ENCODE assay signal across 19 cellular contexts in the genomic region with DNA sequence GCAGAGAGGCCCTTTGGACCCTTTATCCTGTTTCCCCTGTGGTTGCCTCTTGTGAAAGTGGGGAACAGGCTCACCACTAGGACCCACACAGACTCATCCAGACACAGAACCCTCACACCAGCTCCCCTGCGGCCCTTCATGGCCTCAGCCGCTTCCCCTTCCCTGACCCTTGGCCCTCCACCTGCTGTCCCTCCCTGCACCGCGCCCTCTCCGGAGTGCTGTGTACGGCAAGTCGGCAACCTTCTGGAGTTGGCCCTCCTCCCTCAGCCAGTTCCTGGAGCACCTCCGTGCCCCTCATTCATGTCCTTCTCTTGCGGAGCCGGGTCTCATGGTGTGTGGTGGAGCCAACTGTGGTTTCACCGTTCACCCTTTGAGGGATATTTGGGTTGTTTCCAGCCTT. TPM values are rescaled to one million over a fixed set of nuclear protein-coding genes. Genes with fewer than 3 reads are reported as not detected.
DNase-seq lines count a peak whose midpoint lies in the region; ATAC-seq and TF ChIP-seq lines count a peak whose summit lies in the region.
"Had no signal": no experiment of that assay in that cellular context is flagged by ENCODE, and none has a peak within 500 bp of the region (broad histone marks: within the 10 kb centered on the region; RNA-seq: fewer than 3 reads in every experiment).

No MANE protein-coding gene starts in this region.

- H3K27ac ChIP-seq in H9 (ENCODE audit: insufficient read length, low read depth, low read length) (no peak overlapping the region), lower lobe of right lung (no peak overlapping the region), substantia nigra (ENCODE audit: low read depth, low read length, poor library complexity, severe bottlenecking) (no peak overlapping the region)
- no peak overlapping the region for H3K27ac ChIP-seq in naive thymus-derived CD4-positive, alpha-beta T cell (ENCODE audit: low read depth, low read length)
- H3K27ac ChIP-seq: BLaER1, GM23248, HL-60 had no signal

- ATAC-seq in T-helper 17 cell: peak; percentile 12
- ATAC-seq in lower lobe of right lung: no peak
- no peak for ATAC-seq in stimulated activated effector memory CD8-positive, alpha-beta T cell treated with anti-CD3 and anti-CD28 coated beads, Interleukin-12 subunit alpha, Interleukin-12 subunit beta, amount 100 ng/mL, for 72 hours
- no peak for ATAC-seq in activated CD8-positive, alpha-beta T cell treated with anti-CD3 and anti-CD28 coated beads for 36 hours
- no peak for ATAC-seq in naive thymus-derived CD4-positive, alpha-beta T cell

- H3K4me3 Mint-ChIP-seq in H9: no peak overlapping the region
- peak overlapping the region; percentile 31 for H3K4me3 Mint-ChIP-seq in T-helper 17 cell
- H3K4me3 Mint-ChIP-seq in stimulated activated effector memory CD8-positive, alpha-beta T cell treated with anti-CD3 and anti-CD28 coated beads, Interleukin-12 subunit alpha, Interleukin-12 subunit beta, amount 100 ng/mL, for 72 hours: no peak overlapping the region
- no peak overlapping the region for H3K4me3 Mint-ChIP-seq in activated CD8-positive, alpha-beta T cell treated with anti-CD3 and anti-CD28 coated beads for 36 hours
- no peak overlapping the region for H3K4me3 Mint-ChIP-seq in activated CD4-positive, alpha-beta memory T cell treated with anti-CD3 and anti-CD28 coated beads for 36 hours
- H3K4me3 Mint-ChIP-seq in naive thymus-derived CD4-positive, alpha-beta T cell: no peak overlapping the region
- H3K4me3 Mint-ChIP-seq: CD14-positive monocyte; CD4-positive, alpha-beta memory T cell; HFFc6 had no signal

- POLR2A ChIA-PET in activated CD8-positive, alpha-beta T cell treated with anti-CD3 and anti-CD28 coated beads for 36 hours (lab: Charles Lee): no interaction called here
- POLR2A ChIA-PET in activated CD4-positive, alpha-beta memory T cell treated with anti-CD3 and anti-CD28 coated beads for 36 hours (lab: Charles Lee): no interaction called here
- POLR2A ChIA-PET in naive thymus-derived CD4-positive, alpha-beta T cell (lab: Charles Lee): no interaction called here

- CTCF ChIA-PET in activated CD8-positive, alpha-beta T cell treated with anti-CD3 and anti-CD28 coated beads for 36 hours (lab: Charles Lee): no interaction called here
- CTCF ChIA-PET in activated CD4-positive, alpha-beta memory T cell treated with anti-CD3 and anti-CD28 coated beads for 36 hours (lab: Charles Lee): no interaction called here
- CTCF ChIA-PET in naive thymus-derived CD4-positive, alpha-beta T cell (lab: Charles Lee): no interaction called here

- H3K18ac ChIP-seq in H9 (ENCODE audit: insufficient read length, low read depth, low read length): no peak overlapping the region

- no peak overlapping the region for H3K4me3 ChIP-seq in lower lobe of right lung
- no peak overlapping the region for H3K4me3 ChIP-seq in naive thymus-derived CD4-positive, alpha-beta T cell (ENCODE audit: low read length)
- H3K4me3 ChIP-seq: BLaER1, GM23248 had no signal

- no peak overlapping the region for H2BK120ac ChIP-seq in H9 (ENCODE audit: low read depth, low read length, poor library complexity, severe bottlenecking)

- no peaks in the 10 kb centered on the region for H3K9me3 ChIP-seq in H9 (ENCODE audit: control insufficient read depth, low read depth, low read length)
- H3K9me3 ChIP-seq in T-helper 17 cell (ENCODE audit: control insufficient read depth, low read length, poor library complexity, severe bottlenecking): peaks cover 2% of the 10 kb centered on the region
- H3K9me3 ChIP-seq in lower lobe of right lung: no peaks in the 10 kb centered on the region
- no peaks in the 10 kb centered on the region for H3K9me3 ChIP-seq in naive thymus-derived CD4-positive, alpha-beta T cell (ENCODE audit: control insufficient read depth in 2 of 3, low read length in 3 of 3)
- H3K9me3 ChIP-seq: BLaER1 had no signal

- H3K23me2 ChIP-seq in H9 (ENCODE audit: insufficient read length, low read depth, low read length, poor library complexity, severe bottlenecking): no peaks in the 10 kb centered on the region

- no peak overlapping the region for H4K91ac ChIP-seq in H9 (ENCODE audit: insufficient read length, low read depth, low read length)

- no peak overlapping the region for H3K4me2 ChIP-seq in H9 (ENCODE audit: insufficient read depth, insufficient read length, low read length)
- H3K4me2 ChIP-seq: BLaER1 had no signal

- no peak overlapping the region for H4K8ac ChIP-seq in H9 (replicated peaks; ENCODE audit: insufficient read length, low read depth, low read length)

- no peak overlapping the region for H2BK12ac ChIP-seq in H9 (ENCODE audit: insufficient read length, low read depth, low read length)

- no peaks in the 10 kb centered on the region for H3K4me1 ChIP-seq in H9 (ENCODE audit: insufficient read depth, low read length)
- no peaks in the 10 kb centered on the region for H3K4me1 ChIP-seq in lower lobe of right lung
- no peaks in the 10 kb centered on the region for H3K4me1 ChIP-seq in naive thymus-derived CD4-positive, alpha-beta T cell (ENCODE audit: control insufficient read depth in 2 of 2, insufficient read depth in 2 of 2, low read length in 2 of 2)

- no peak overlapping the region for H2BK15ac ChIP-seq in H9 (ENCODE audit: low read depth, low read length)

- H3K27me3 Mint-ChIP-seq in H9 (ENCODE audit: low read depth) (no peaks in the 10 kb centered on the region), T-helper 17 cell (no peaks in the 10 kb centered on the region)
- no peaks in the 10 kb centered on the region for H3K27me3 Mint-ChIP-seq in activated CD8-positive, alpha-beta T cell treated with anti-CD3 and anti-CD28 coated beads for 36 hours
- H3K27me3 Mint-ChIP-seq in activated CD4-positive, alpha-beta memory T cell treated with anti-CD3 and anti-CD28 coated beads for 36 hours: no peaks in the 10 kb centered on the region
- no peaks in the 10 kb centered on the region for H3K27me3 Mint-ChIP-seq in naive thymus-derived CD4-positive, alpha-beta T cell
- H3K27me3 Mint-ChIP-seq: CD4-positive, alpha-beta memory T cell had no signal

- H3K27me3 ChIP-seq in H9 (ENCODE audit: insufficient read depth, low read length): no peaks in the 10 kb centered on the region
- H3K27me3 ChIP-seq in lower lobe of right lung (ENCODE audit: low read depth): no peaks in the 10 kb centered on the region
- no peaks in the 10 kb centered on the region for H3K27me3 ChIP-seq in naive thymus-derived CD4-positive, alpha-beta T cell (ENCODE audit: control insufficient read depth in 2 of 2, insufficient read depth in 2 of 2, low read length in 2 of 2)
- H3K27me3 ChIP-seq: BLaER1 had no signal

- H3K9me3 Mint-ChIP-seq in H9: no peaks in the 10 kb centered on the region
- H3K9me3 Mint-ChIP-seq in stimulated activated effector memory CD8-positive, alpha-beta T cell treated with anti-CD3 and anti-CD28 coated beads, Interleukin-12 subunit alpha, Interleukin-12 subunit beta, amount 100 ng/mL, for 72 hours: no peaks in the 10 kb centered on the region
- peaks cover under 1% of the 10 kb centered on the region for H3K9me3 Mint-ChIP-seq in activated CD8-positive, alpha-beta T cell treated with anti-CD3 and anti-CD28 coated beads for 36 hours
- H3K9me3 Mint-ChIP-seq in activated CD4-positive, alpha-beta memory T cell treated with anti-CD3 and anti-CD28 coated beads for 36 hours: peaks cover 3% of the 10 kb centered on the region
- H3K9me3 Mint-ChIP-seq in naive thymus-derived CD4-positive, alpha-beta T cell: peaks cover 0 to 32% (median 2%) of the 10 kb centered on the region in 11 donors

- no peak overlapping the region for H2AFZ ChIP-seq in H9 (ENCODE audit: low read length)
- H2AFZ ChIP-seq: GM23248 had no signal

- H3K23ac ChIP-seq in H9 (ENCODE audit: insufficient read length, low read depth, low read length): no peak overlapping the region

- no peak for DNase-seq in H9
- DNase-seq in T-helper 17 cell: no peak
- DNase-seq in lower lobe of right lung: peak; percentile 33
- no peak for DNase-seq in stimulated activated effector memory CD8-positive, alpha-beta T cell treated with anti-CD3 and anti-CD28 coated beads, Interleukin-12 subunit alpha, Interleukin-12 subunit beta, amount 100 ng/mL, for 72 hours (ENCODE audit: low spot score in 2 of 2)
- DNase-seq in activated CD8-positive, alpha-beta T cell treated with anti-CD3 and anti-CD28 coated beads for 36 hours: no peak
- no peak for DNase-seq in activated CD4-positive, alpha-beta memory T cell treated with anti-CD3 and anti-CD28 coated beads for 36 hours
- DNase-seq in substantia nigra (lab: John Stamatoyannopoulos, UW): no peak
- DNase-seq in naive thymus-derived CD4-positive, alpha-beta T cell: no peak
- DNase-seq: 8988T, DMS153, DMS79, GDM1, GM23248, HCEC 1CT, HFFc6 had no signal

- H3K36me3 Mint-ChIP-seq in H9 (ENCODE audit: insufficient read depth in 1 of 3, low read depth in 3 of 3) (peaks cover 38 to 71% (median 66%) of the 10 kb centered on the region in 3 experiments; a peak in 6 of 7 replicates), T-helper 17 cell (ENCODE audit: low read depth) (peaks cover 20% of the 10 kb centered on the region)
- peaks cover 88% of the 10 kb centered on the region for H3K36me3 Mint-ChIP-seq in stimulated activated effector memory CD8-positive, alpha-beta T cell treated with anti-CD3 and anti-CD28 coated beads, Interleukin-12 subunit alpha, Interleukin-12 subunit beta, amount 100 ng/mL, for 72 hours
- peaks cover 80% of the 10 kb centered on the region for H3K36me3 Mint-ChIP-seq in activated CD8-positive, alpha-beta T cell treated with anti-CD3 and anti-CD28 coated beads for 36 hours (ENCODE audit: low read depth)
- H3K36me3 Mint-ChIP-seq in activated CD4-positive, alpha-beta memory T cell treated with anti-CD3 and anti-CD28 coated beads for 36 hours: peaks cover 80% of the 10 kb centered on the region
- peaks cover 28 to 94% (median 64%) of the 10 kb centered on the region in 5 donors for H3K36me3 Mint-ChIP-seq in naive thymus-derived CD4-positive, alpha-beta T cell

- no peak overlapping the region for H3K14ac ChIP-seq in H9 (ENCODE audit: insufficient read depth, low read length)

- H3K79me2 ChIP-seq in H9 (ENCODE audit: insufficient read depth, low read length): no peaks in the 10 kb centered on the region; the same call in 1 of the 2 replicates

- H3K4me1 Mint-ChIP-seq in H9: no peaks in the 10 kb centered on the region
- H3K4me1 Mint-ChIP-seq in T-helper 17 cell: peaks cover 5% of the 10 kb centered on the region
- H3K4me1 Mint-ChIP-seq in stimulated activated effector memory CD8-positive, alpha-beta T cell treated with anti-CD3 and anti-CD28 coated beads, Interleukin-12 subunit alpha, Interleukin-12 subunit beta, amount 100 ng/mL, for 72 hours: peaks cover 49% of the 10 kb centered on the region
- H3K4me1 Mint-ChIP-seq in activated CD8-positive, alpha-beta T cell treated with anti-CD3 and anti-CD28 coated beads for 36 hours (ENCODE audit: low read depth): peaks cover 8% of the 10 kb centered on the region
- H3K4me1 Mint-ChIP-seq in activated CD4-positive, alpha-beta memory T cell treated with anti-CD3 and anti-CD28 coated beads for 36 hours (ENCODE audit: low read depth): no peaks in the 10 kb centered on the region
- H3K4me1 Mint-ChIP-seq in naive thymus-derived CD4-positive, alpha-beta T cell: peaks cover 2 to 20% (median 14%) of the 10 kb centered on the region in 7 donors
- H3K4me1 Mint-ChIP-seq: CD14-positive monocyte had no signal

- no peak overlapping the region for H3T11ph ChIP-seq in H9 (ENCODE audit: low read length)

- no peak overlapping the region for H3K56ac ChIP-seq in H9 (ENCODE audit: insufficient read length, low read depth, low read length)

- H3K27ac Mint-ChIP-seq in H9 (peak overlapping the region in 2 of 3 experiments; percentile 59 to 79; a peak in 3 of 7 replicates), T-helper 17 cell (no peak overlapping the region)
- H3K27ac Mint-ChIP-seq in stimulated activated effector memory CD8-positive, alpha-beta T cell treated with anti-CD3 and anti-CD28 coated beads, Interleukin-12 subunit alpha, Interleukin-12 subunit beta, amount 100 ng/mL, for 72 hours: peak overlapping the region; percentile 48
- H3K27ac Mint-ChIP-seq in activated CD8-positive, alpha-beta T cell treated with anti-CD3 and anti-CD28 coated beads for 36 hours: no peak overlapping the region
- H3K27ac Mint-ChIP-seq in activated CD4-positive, alpha-beta memory T cell treated with anti-CD3 and anti-CD28 coated beads for 36 hours: no peak overlapping the region
- peak overlapping the region in 2 of 9 donors; percentile 19 to 87 for H3K27ac Mint-ChIP-seq in naive thymus-derived CD4-positive, alpha-beta T cell
- H3K27ac Mint-ChIP-seq: CD4-positive, alpha-beta memory T cell; HFFc6 had no signal

- no peak overlapping the region for H2AK5ac ChIP-seq in H9 (ENCODE audit: insufficient read length, low read length)

- H3K79me1 ChIP-seq in H9 (ENCODE audit: insufficient read depth, low read depth, low read length, poor library complexity, severe bottlenecking): peaks cover 2% of the 10 kb centered on the region

- no peak overlapping the region for H2BK20ac ChIP-seq in H9 (ENCODE audit: low read depth, low read length, poor library complexity, severe bottlenecking)

- no peak overlapping the region for H3K9ac ChIP-seq in H9 (ENCODE audit: extremely low read depth, insufficient read length, low read length)
- H3K9ac ChIP-seq: BLaER1, GM23248 had no signal

- no CpG with 5 or more reads among the region's 11 CpGs for WGBS in H9 (ENCODE audit: extremely low coverage, insufficient read length, low lambda C conversion rate)

- intact Hi-C loops in lower lobe of right lung (cut with DNase I): no loop called here
- intact Hi-C loops in activated CD8-positive, alpha-beta T cell treated with anti-CD3 and anti-CD28 coated beads for 36 hours (cut with micrococcal nuclease): no loop called here
- intact Hi-C loops in activated CD4-positive, alpha-beta memory T cell treated with anti-CD3 and anti-CD28 coated beads for 36 hours (cut with micrococcal nuclease): no loop called here
- intact Hi-C loops in naive thymus-derived CD4-positive, alpha-beta T cell (cut with micrococcal nuclease): no loop called here

- peaks cover 70% of the 10 kb centered on the region for H3K36me3 ChIP-seq in lower lobe of right lung
- H3K36me3 ChIP-seq in naive thymus-derived CD4-positive, alpha-beta T cell (ENCODE audit: control insufficient read depth in 2 of 3, insufficient read depth in 3 of 3, low read length in 3 of 3): peaks cover 0 to 85% (median 8%) of the 10 kb centered on the region in 3 experiments

- no peak overlapping the region for H2BK5ac ChIP-seq in H9 (ENCODE audit: insufficient read length, low read length)

- no peak overlapping the region for H4K5ac ChIP-seq in H9 (ENCODE audit: insufficient read length, low read depth, low read length)

- no peak overlapping the region for H3K4ac ChIP-seq in H9 (ENCODE audit: low read depth, low read length)

- H4K20me1 ChIP-seq in H9 (ENCODE audit: control insufficient read depth, insufficient read depth, insufficient read length): peaks cover 3% of the 10 kb centered on the region

- TF ChIP-seq CTCF in H9 (conservative IDR thresholded peaks at IDR 0.05) (no peak), lower lobe of right lung (IDR thresholded peaks at IDR 0.05) (no peak)
- no peak for TF ChIP-seq CTCF in activated CD8-positive, alpha-beta T cell treated with anti-CD3 and anti-CD28 coated beads for 36 hours (IDR thresholded peaks at IDR 0.05)

RNA-seq across cellular contexts. Expression of gene CTDP1, which starts 44.0 kb away (rescaled TPM):
- 31.9 and 33.7 TPM in 2 replicates for total RNA-seq in H9 (2021)
- 10 to 100 TPM; 61.0 to 65.1 TPM for total RNA-seq in T-helper 17 cell
- 25.2 TPM for total RNA-seq in lower lobe of right lung
- total RNA-seq in activated CD8-positive, alpha-beta T cell treated with anti-CD3 and anti-CD28 coated beads for 36 hours: 10 to 100 TPM; 54.9 to 55.6 TPM
- 10 to 100 TPM; 35.4 to 36.0 TPM for total RNA-seq in activated CD4-positive, alpha-beta memory T cell treated with anti-CD3 and anti-CD28 coated beads for 36 hours
- total RNA-seq in naive thymus-derived CD4-positive, alpha-beta T cell: 10 to 100 TPM; 38.8 to 75.3 (median 41.2) TPM
- 10 to 100 TPM; 11.6 to 30.6 TPM for polyA plus RNA-seq in naive thymus-derived CD4-positive, alpha-beta T cell

Comparison
In these comparisons a context has a peak if more than half of its experiments do, and no peak if none do; other contexts are left out.
1. H3K27ac Mint-ChIP-seq: peak in H9 (2 of 3) and stimulated activated effector memory CD8-positive, alpha-beta T cell treated with anti-CD3 and anti-CD28 coated beads, Interleukin-12 subunit alpha, Interleukin-12 subunit beta, amount 100 ng/mL, for 72 hours (single experiment); none in T-helper 17 cell (single experiment), activated CD8-positive, alpha-beta T cell treated with anti-CD3 and anti-CD28 coated beads for 36 hours (single experiment) and activated CD4-positive, alpha-beta memory T cell treated with anti-CD3 and anti-CD28 coated beads for 36 hours (single experiment).